29 cellular contexts compared by ENCODE assay signal in the genomic region with DNA sequence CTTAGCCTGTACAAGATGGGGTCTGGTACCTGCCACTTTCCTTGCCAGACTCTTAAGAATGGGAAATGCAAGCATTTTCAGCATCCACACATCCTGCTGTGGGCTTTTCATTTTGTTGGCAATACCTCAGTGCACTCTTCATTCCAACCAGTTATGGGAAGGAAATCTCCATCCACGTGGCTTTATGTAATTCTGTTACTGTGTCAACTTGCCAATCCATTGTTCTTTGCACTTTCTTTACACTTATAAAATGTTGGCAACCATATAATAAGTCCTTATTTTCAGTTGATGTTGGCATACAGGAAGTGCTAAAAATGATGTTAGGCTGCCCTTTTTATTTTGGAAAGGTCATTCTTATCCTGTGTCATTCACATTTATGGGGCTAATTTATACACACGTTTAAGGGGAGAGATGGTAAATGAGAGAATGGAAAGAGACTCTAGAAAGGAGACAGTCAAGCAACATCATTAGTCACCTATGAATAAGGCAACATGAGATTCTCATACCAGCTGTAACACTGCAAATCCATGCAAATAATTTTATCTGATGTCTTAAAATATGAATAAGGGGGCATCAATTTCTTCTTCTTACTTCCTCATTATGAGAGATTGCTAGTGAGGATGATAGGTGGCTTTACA.
DNase-seq lines count a peak whose midpoint lies in the region; ATAC-seq and TF ChIP-seq lines count a peak whose summit lies in the region.
"Had no signal": no experiment of that assay in that cellular context is flagged by ENCODE, and none has a peak within 500 bp of the region (broad histone marks: within the 10 kb centered on the region; RNA-seq: fewer than 3 reads in every experiment).

No MANE protein-coding gene starts in this region.

- no peaks in the 10 kb centered on the region for H3K9me3 Mint-ChIP-seq in stimulated activated naive B cell treated with anti-CD40 and anti-IgM and Interleukin-4, amounts not matched to agents 10 μg/mL and 1 μg/mL and 100 μg/mL, for 72 hours
- H3K9me3 Mint-ChIP-seq: activated T-cell treated with anti-CD3 and anti-CD28 coated beads, Interleukin-2, amount 50 U/mL, for 4 hours; CD4-positive, alpha-beta memory T cell; GM23338; HFFc6 had no signal

- H3K4me3 Mint-ChIP-seq in stimulated activated naive B cell treated with anti-CD40 and anti-IgM and Interleukin-4, amounts not matched to agents 10 μg/mL and 1 μg/mL and 100 μg/mL, for 72 hours: no peak overlapping the region
- H3K4me3 Mint-ChIP-seq: activated T-cell treated with anti-CD3 and anti-CD28 coated beads, Interleukin-2, amount 50 U/mL, for 4 hours; CD4-positive, alpha-beta memory T cell; GM23338; HFFc6; neural crest cell had no signal

- POLR2A ChIA-PET in PC-9 (lab: Charles Lee; ENCODE audit: unreplicated experiment): no interaction called here

- H3F3A ChIP-seq in PC-9 (ENCODE audit: insufficient read depth, low read depth): no peaks in the 10 kb centered on the region

- H3K27ac ChIP-seq in PC-9: no peak overlapping the region
- H3K27ac ChIP-seq: A549, adrenal gland, brain microvascular endothelial cell, RWPE1, SK-N-MC had no signal

- H3K36me3 Mint-ChIP-seq in stimulated activated naive B cell treated with anti-CD40 and anti-IgM and Interleukin-4, amounts not matched to agents 10 μg/mL and 1 μg/mL and 100 μg/mL, for 72 hours: peaks cover 4 to 9% of the 10 kb centered on the region in 2 donors

- DNase-seq in NCI-H748 (lab: John Stamatoyannopoulos, UW; ENCODE audit: unreplicated experiment) (peak; percentile 38), NCI-H748 treated with DMSO at 0.1 percent for 48 hours (lab: John Stamatoyannopoulos, UW) (no peak), NCI-H2029 treated with DMSO at 0.1 percent for 48 hours (lab: John Stamatoyannopoulos, UW) (peak; percentile 66), epithelial cell of esophagus (ENCODE audit: low read depth) (peak; percentile 2), PC-9 (no peak), NCI-H1436 treated with DMSO at 0.1 percent for 48 hours (lab: John Stamatoyannopoulos, UW) (no peak)
- no peak for DNase-seq in stimulated activated naive B cell treated with anti-CD40 and anti-IgM and Interleukin-4, amounts not matched to agents 10 μg/mL and 1 μg/mL and 100 μg/mL, for 72 hours
- DNase-seq: activated CD4-positive, alpha-beta T cell treated with anti-CD3 and anti-CD28 coated beads for 48 hours; activated naive CD4-positive, alpha-beta T cell; activated T-cell treated with anti-CD3 and anti-CD28 coated beads, Interleukin-2, amount 50 U/mL, for 4 hours; adrenal gland; AML-193; brain microvascular endothelial cell; CD4-positive, alpha-beta memory T cell; effector memory CD4-positive, alpha-beta T cell; HFFc6; KG1; NCI-H1694; NCI-H526; posterior cingulate gyrus; stimulated activated CD4-positive, alpha-beta T cell treated with anti-CD3 and anti-CD28 coated beads, Interleukin-12 subunit alpha, Interleukin-12 subunit beta, amount 100 ng/mL, for 4 hours; stimulated activated CD4-positive, alpha-beta T cell treated with anti-CD3 and anti-CD28 coated beads, Interleukin-4, amount 100 ng/mL, for 1 hour had no signal

- TF ChIP-seq CTCF in epithelial cell of esophagus (IDR thresholded peaks at IDR 0.05; ENCODE audit: insufficient read depth, low read depth, low read length, missing control alignments): no peak
- TF ChIP-seq CTCF in PC-9 (conservative IDR thresholded peaks at IDR 0.05): no peak

- H4K20me1 ChIP-seq in PC-9 (ENCODE audit: insufficient read depth): no peaks in the 10 kb centered on the region

- H2AFZ ChIP-seq in PC-9: no peak overlapping the region
- H2AFZ ChIP-seq: GM23338 had no signal

- H3K79me2 ChIP-seq in PC-9 (ENCODE audit: low read depth): no peaks in the 10 kb centered on the region

- peaks cover 6 to 22% of the 10 kb centered on the region in 2 donors for H3K4me1 Mint-ChIP-seq in stimulated activated naive B cell treated with anti-CD40 and anti-IgM and Interleukin-4, amounts not matched to agents 10 μg/mL and 1 μg/mL and 100 μg/mL, for 72 hours
- H3K4me1 Mint-ChIP-seq: GM23338, neural crest cell had no signal

- intact Hi-C loops in PC-9 (cut with micrococcal nuclease; ENCODE audit: unreplicated experiment): no loop called here

- H3K9me2 ChIP-seq in PC-9 (ENCODE audit: insufficient read depth): no peaks in the 10 kb centered on the region; the same call in 1 of the 2 replicates

- no peaks in the 10 kb centered on the region for H3K4me1 ChIP-seq in PC-9 (replicated peaks; ENCODE audit: insufficient read depth)
- H3K4me1 ChIP-seq: A549 had no signal

- H3K9me3 ChIP-seq in PC-9 (ENCODE audit: insufficient read depth, low read depth): no peaks in the 10 kb centered on the region
- H3K9me3 ChIP-seq: A549, adrenal gland had no signal

- no peak overlapping the region for H3K4me3 ChIP-seq in epithelial cell of esophagus (ENCODE audit: low read length)
- H3K4me3 ChIP-seq in PC-9: no peak overlapping the region
- H3K4me3 ChIP-seq: A549, adrenal gland, GM23338, SK-N-MC had no signal

- H3K36me3 ChIP-seq in PC-9 (ENCODE audit: low read depth): no peaks in the 10 kb centered on the region
- H3K36me3 ChIP-seq: adrenal gland, brain microvascular endothelial cell had no signal

- H3K27me3 Mint-ChIP-seq in stimulated activated naive B cell treated with anti-CD40 and anti-IgM and Interleukin-4, amounts not matched to agents 10 μg/mL and 1 μg/mL and 100 μg/mL, for 72 hours: no peaks in the 10 kb centered on the region
- H3K27me3 Mint-ChIP-seq: CD4-positive, alpha-beta memory T cell had no signal

- H3K4me2 ChIP-seq in PC-9: no peak overlapping the region
- H3K4me2 ChIP-seq: A549, GM23338 had no signal

- CTCF ChIA-PET in PC-9 (lab: Charles Lee): no interaction called here

- no peaks in the 10 kb centered on the region for H3K27me3 ChIP-seq in PC-9 (ENCODE audit: insufficient read depth, low read depth)
- H3K27me3 ChIP-seq: adrenal gland, brain microvascular endothelial cell had no signal

- no TSS peak for BruUV-seq in PC-9 (replicated peaks; lab: Mats Ljungman, UMichigan)

- peak; percentile 14 to 38 for ATAC-seq in stimulated activated naive B cell treated with anti-CD40 and anti-IgM and Interleukin-4, amounts not matched to agents 10 μg/mL and 1 μg/mL and 100 μg/mL, for 72 hours (replicated peaks)
- ATAC-seq in esophagus mucosa: no peak
- ATAC-seq: A549; activated T-cell treated with anti-CD3 and anti-CD28 coated beads, Interleukin-2, amount 50 U/mL, for 4 hours; GM23338; sciatic nerve had no signal

- no peak overlapping the region for H3K27ac Mint-ChIP-seq in stimulated activated naive B cell treated with anti-CD40 and anti-IgM and Interleukin-4, amounts not matched to agents 10 μg/mL and 1 μg/mL and 100 μg/mL, for 72 hours
- H3K27ac Mint-ChIP-seq: CD4-positive, alpha-beta memory T cell; GM23338; HFFc6 had no signal

Comparison
In these comparisons a context has a peak if more than half of its experiments do, and no peak if none do; other contexts are left out.
1. DNase-seq: peak in NCI-H748 (single experiment), NCI-H2029 treated with DMSO at 0.1 percent for 48 hours (single experiment) and epithelial cell of esophagus (single experiment); none in NCI-H748 treated with DMSO at 0.1 percent for 48 hours (single experiment), stimulated activated naive B cell treated with anti-CD40 and anti-IgM and Interleukin-4, amounts not matched to agents 10 μg/mL and 1 μg/mL and 100 μg/mL, for 72 hours (single experiment), PC-9 (0 of 2) and NCI-H1436 treated with DMSO at 0.1 percent for 48 hours (single experiment).